In genomic region chr11:116879789-116880402, GRCh38 we compare ENCODE assay signal across 8 cellular contexts. TPM values are rescaled to one million over a fixed set of nuclear protein-coding genes. Genes with fewer than 3 reads are reported as not detected.
DNase-seq lines count a peak whose midpoint lies in the region; ATAC-seq, FAIRE-seq and TF ChIP-seq lines count a peak whose summit lies in the region.

No MANE protein-coding gene starts in this region.

- intact Hi-C loops in Caco-2 (cut with micrococcal nuclease; ENCODE audit: unreplicated experiment): loop anchor here (1.0 to 5.0 kb wide), 3 partner anchors 217 to 346 kb away; partner anchors contain the start of gene SIK3
- intact Hi-C loops in heart left ventricle (cut with DNase I): loop anchor here (1.0 to 10.0 kb wide), 11 partner anchors 85 to 355 kb away; partner anchors contain the start of genes APOA5 (in 3 of the 10), SIK3 (in 2 of the 10), PCSK7 (in 1 of the 10) and RNF214 (in 1 of the 10)

- TF ChIP-seq POLR2A in H54 (IDR thresholded peaks at IDR 0.05; ENCODE audit: low read depth, low read length): no peak
- TF ChIP-seq POLR2A in heart left ventricle (IDR thresholded peaks at IDR 0.05): no peak

- WGBS in heart left ventricle, 4 donors: 37 to 44% (median 42%) methylated on average over 3 of the region's 3 CpGs

- H3K4me3 ChIP-seq in Caco-2 (ENCODE audit: low read depth, low read length) (no peak overlapping the region), heart left ventricle (no peak overlapping the region)

- H3K9me3 ChIP-seq in Caco-2: no peaks in the 10 kb centered on the region
- H3K9me3 ChIP-seq in heart left ventricle: no peaks in the 10 kb centered on the region

- peak; percentile 71 to 96 for TF ChIP-seq CTCF in Caco-2 (IDR thresholded peaks at IDR 0.05; ENCODE audit: insufficient read depth in 1 of 2, low read depth in 1 of 2, low read length in 1 of 2, severe bottlenecking in 1 of 2, unreplicated experiment in 1 of 2)
- TF ChIP-seq CTCF in heart left ventricle (IDR thresholded peaks at IDR 0.05): peak; percentile 52 to 81 (median 66)

- no peak overlapping the region for H3K27ac ChIP-seq in heart left ventricle

- peak in 1 of 2 experiments; percentile 64 for DNase-seq in Caco-2
- peak; percentile 26 for DNase-seq in H54 (ENCODE audit: insufficient read length, low spot score)
- peak; percentile 30 for DNase-seq in NCI-H345 treated with DMSO at 0.1 percent for 48 hours (lab: John Stamatoyannopoulos, UW; ENCODE audit: unreplicated experiment)
- DNase-seq in activated naive CD4-positive, alpha-beta T cell treated with anti-CD3 and anti-CD28 coated beads, Interleukin-2, amount 50 U/mL, for 72 hours (ENCODE audit: low spot score in 2 of 2): no peak
- DNase-seq in heart left ventricle: no peak
- peak; percentile 65 for DNase-seq in putamen (ENCODE audit: low spot score)
- DNase-seq in activated CD8-positive, alpha-beta memory T cell treated with anti-CD3 and anti-CD28 coated beads, Interleukin-2, amount 50 U/mL, for 4 hours: no peak

- peak; percentile 41 to 65 for ATAC-seq in activated naive CD4-positive, alpha-beta T cell treated with anti-CD3 and anti-CD28 coated beads, Interleukin-2, amount 50 U/mL, for 72 hours
- peak; percentile 67 to 90 (median 85) for ATAC-seq in heart left ventricle
- no peak for ATAC-seq in GM21786 (IDR thresholded peaks at IDR 0.05; ENCODE audit: unreplicated experiment)

- POLR2A ChIA-PET in Caco-2 (lab: Charles Lee): interaction anchor here (0.5 kb wide), 1 partner anchor 42 kb away, joined by 8 read pairs; no protein-coding TSS in a partner anchor

- peaks cover 46% of the 10 kb centered on the region for H3K36me3 Mint-ChIP-seq in Caco-2 (ENCODE audit: insufficient read depth, unreplicated experiment)
- peaks cover 0 to 3% of the 10 kb centered on the region in 2 donors for H3K36me3 Mint-ChIP-seq in activated naive CD4-positive, alpha-beta T cell treated with anti-CD3 and anti-CD28 coated beads, Interleukin-2, amount 50 U/mL, for 72 hours

- H3K4me3 Mint-ChIP-seq in Caco-2 (ENCODE audit: unreplicated experiment): no peak overlapping the region

- peak; percentile 84 for FAIRE-seq in H54 (lab: Jason Lieb, UNC)

- no TSS peak for BruUV-seq in Caco-2 (replicated peaks; lab: Mats Ljungman, UMichigan)

- peaks cover 41% of the 10 kb centered on the region for H3K4me1 Mint-ChIP-seq in Caco-2 (ENCODE audit: low read depth, unreplicated experiment)

- CTCF ChIA-PET in Caco-2 (lab: Charles Lee): interaction anchor here (0.6 to 1.4 kb wide), 12 partner anchors 9 to 347 kb away, joined by 3 to 14 read pairs (median 4); partner anchors contain the start of gene ZPR1

- H3K27ac Mint-ChIP-seq in Caco-2 (ENCODE audit: unreplicated experiment): no peak overlapping the region
- no peak overlapping the region for H3K27ac Mint-ChIP-seq in activated naive CD4-positive, alpha-beta T cell treated with anti-CD3 and anti-CD28 coated beads, Interleukin-2, amount 50 U/mL, for 72 hours

- no peaks in the 10 kb centered on the region for H3K27me3 Mint-ChIP-seq in Caco-2 (ENCODE audit: insufficient read depth, unreplicated experiment)

- peaks cover 24% of the 10 kb centered on the region for H3K4me1 ChIP-seq in Caco-2
- H3K4me1 ChIP-seq in heart left ventricle: peaks cover 0 to 33% (median 2%) of the 10 kb centered on the region in 12 donors

- H3K27me3 ChIP-seq in Caco-2 (replicated peaks; ENCODE audit: control insufficient read depth, insufficient read depth, low read length) (no peaks in the 10 kb centered on the region), heart left ventricle (no peaks in the 10 kb centered on the region)

- H3K9me3 Mint-ChIP-seq in Caco-2 (ENCODE audit: unreplicated experiment): no peaks in the 10 kb centered on the region
- H3K9me3 Mint-ChIP-seq in activated naive CD4-positive, alpha-beta T cell treated with anti-CD3 and anti-CD28 coated beads, Interleukin-2, amount 50 U/mL, for 72 hours: no peaks in the 10 kb centered on the region

- peaks cover 3% of the 10 kb centered on the region for H3K36me3 ChIP-seq in Caco-2 (ENCODE audit: control insufficient read depth, insufficient read depth, low read length)
- peaks cover 0 to 21% (median 14%) of the 10 kb centered on the region in 9 donors for H3K36me3 ChIP-seq in heart left ventricle

RNA-seq across cellular contexts. Expression of gene APOA1, which starts 42.5 kb away (rescaled TPM):
- total RNA-seq in Caco-2 (2022) (872 and 913 TPM in 2 replicates), heart left ventricle (100 to 1,000 TPM in 2 of 9 donors, 10 to 100 TPM in 6, 1 to 10 TPM in 1; 10.0 to 383 (median 59.3) TPM)
- total RNA-seq in activated naive CD4-positive, alpha-beta T cell treated with anti-CD3 and anti-CD28 coated beads, Interleukin-2, amount 50 U/mL, for 72 hours: under 1 TPM in 1 of 2 donors, not detected in 1; 0.84 TPM
- polyA plus RNA-seq in heart left ventricle: 100 to 1,000 TPM in 1 of 2 donors, 10 to 100 TPM in 1; 87.7 to 422 TPM

RNA-seq across cellular contexts. Expression of gene APOC3, which starts 50.2 kb away (rescaled TPM):
- total RNA-seq in Caco-2 (2022): 103 and 128 TPM in 2 replicates
- not detected for total RNA-seq in activated naive CD4-positive, alpha-beta T cell treated with anti-CD3 and anti-CD28 coated beads, Interleukin-2, amount 50 U/mL, for 72 hours
- total RNA-seq in heart left ventricle: 1 to 10 TPM in 1 of 9 donors, under 1 TPM in 1, not detected in 7; 0.39 to 9.9 TPM
- polyA plus RNA-seq in heart left ventricle: not detected

RNA-seq across cellular contexts. Expression of gene APOA4, which starts 56.8 kb away (rescaled TPM):
- total RNA-seq in Caco-2 (2022): 1.8 and 3.3 TPM in 2 replicates
- not detected for total RNA-seq in activated naive CD4-positive, alpha-beta T cell treated with anti-CD3 and anti-CD28 coated beads, Interleukin-2, amount 50 U/mL, for 72 hours
- not detected for total RNA-seq in heart left ventricle
- under 1 TPM in 1 of 2 donors, not detected in 1; 0.86 TPM for polyA plus RNA-seq in heart left ventricle

Comparison
In these comparisons a context has a peak if more than half of its experiments do, and no peak if none do; other contexts are left out.
1. DNase-seq: peak in H54 (single experiment), NCI-H345 treated with DMSO at 0.1 percent for 48 hours (single experiment) and putamen (single experiment); none in activated naive CD4-positive, alpha-beta T cell treated with anti-CD3 and anti-CD28 coated beads, Interleukin-2, amount 50 U/mL, for 72 hours (0 of 2), heart left ventricle (0 of 5) and activated CD8-positive, alpha-beta memory T cell treated with anti-CD3 and anti-CD28 coated beads, Interleukin-2, amount 50 U/mL, for 4 hours (single experiment).
2. RNA of gene APOA1, which starts 42.5 kb away (total RNA-seq): 872 to 913 TPM in Caco-2 and 10.0 to 383 TPM in heart left ventricle; 0.84 TPM in activated naive CD4-positive, alpha-beta T cell treated with anti-CD3 and anti-CD28 coated beads, Interleukin-2, amount 50 U/mL, for 72 hours; every median in the first group is over 4 times any median in the second.